ENCODE assay signal across 1 cellular context in genomic region chr17:4721203-4722135, GRCh38.
A peak's percentile ranks its signal among the peaks of the same experiment; 100 is the strongest.
TF ChIP-seq lines count a peak whose summit lies in the region.

No MANE protein-coding gene starts in this region.

TF ChIP-seq in K562, 482 proteins besides CTCF, POLR2A, EP300 and RAD21 (continues in another document):
- TF ChIP-seq ZNF354B (CRISPR knock-in tag; IDR thresholded peaks at IDR 0.05): no peak
- TF ChIP-seq ZNF584 (CRISPR knock-in tag; IDR thresholded peaks at IDR 0.05; ENCODE audit: low read depth): peak; percentile 40; the same call in 1 of the 2 replicates
- no peak for TF ChIP-seq ZC3H8 (IDR thresholded peaks at IDR 0.05)
- TF ChIP-seq, protein P1, sequence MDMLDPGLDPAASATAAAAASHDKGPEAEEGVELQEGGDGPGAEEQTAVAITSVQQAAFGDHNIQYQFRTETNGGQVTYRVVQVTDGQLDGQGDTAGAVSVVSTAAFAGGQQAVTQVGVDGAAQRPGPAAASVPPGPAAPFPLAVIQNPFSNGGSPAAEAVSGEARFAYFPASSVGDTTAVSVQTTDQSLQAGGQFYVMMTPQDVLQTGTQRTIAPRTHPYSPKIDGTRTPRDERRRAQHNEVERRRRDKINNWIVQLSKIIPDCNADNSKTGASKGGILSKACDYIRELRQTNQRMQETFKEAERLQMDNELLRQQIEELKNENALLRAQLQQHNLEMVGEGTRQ (CRISPR knock-in tag; IDR thresholded peaks at IDR 0.05): peak; percentile 80
- TF ChIP-seq ZBTB1 (CRISPR knock-in tag; IDR thresholded peaks at IDR 0.05; ENCODE audit: borderline replicate concordance, low read depth): peak; percentile 92; the same call in 1 of the 2 replicates
- peak; percentile 52 for TF ChIP-seq GATA2 (CRISPR knock-in tag; IDR thresholded peaks at IDR 0.05)
- peak; percentile 55 for TF ChIP-seq SMAD4 (CRISPR knock-in tag; conservative IDR thresholded peaks at IDR 0.05)
- TF ChIP-seq NFE2 (IDR thresholded peaks at IDR 0.05; ENCODE audit: low read depth): peak; percentile 62; the same call in 1 of the 2 replicates
- no peak for TF ChIP-seq ELF1 (tag; IDR thresholded peaks at IDR 0.05)
- TF ChIP-seq ZNF239 (CRISPR knock-in tag; IDR thresholded peaks at IDR 0.05): no peak
- TF ChIP-seq, protein P2, sequence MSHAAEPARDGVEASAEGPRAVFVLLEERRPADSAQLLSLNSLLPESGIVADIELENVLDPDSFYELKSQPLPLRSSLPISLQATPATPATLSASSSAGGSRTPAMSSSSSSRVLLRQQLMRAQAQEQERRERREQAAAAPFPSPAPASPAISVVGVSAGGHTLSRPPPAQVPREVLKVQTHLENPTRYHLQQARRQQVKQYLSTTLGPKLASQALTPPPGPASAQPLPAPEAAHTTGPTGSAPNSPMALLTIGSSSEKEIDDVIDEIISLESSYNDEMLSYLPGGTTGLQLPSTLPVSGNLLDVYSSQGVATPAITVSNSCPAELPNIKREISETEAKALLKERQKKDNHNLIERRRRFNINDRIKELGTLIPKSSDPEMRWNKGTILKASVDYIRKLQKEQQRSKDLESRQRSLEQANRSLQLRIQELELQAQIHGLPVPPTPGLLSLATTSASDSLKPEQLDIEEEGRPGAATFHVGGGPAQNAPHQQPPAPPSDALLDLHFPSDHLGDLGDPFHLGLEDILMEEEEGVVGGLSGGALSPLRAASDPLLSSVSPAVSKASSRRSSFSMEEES (CRISPR knock-in tag; IDR thresholded peaks at IDR 0.05): peak; percentile 86
- peak; percentile 99 for TF ChIP-seq BHLHE40 (IDR thresholded peaks at IDR 0.05; ENCODE audit: low read length)
- TF ChIP-seq, protein P3, sequence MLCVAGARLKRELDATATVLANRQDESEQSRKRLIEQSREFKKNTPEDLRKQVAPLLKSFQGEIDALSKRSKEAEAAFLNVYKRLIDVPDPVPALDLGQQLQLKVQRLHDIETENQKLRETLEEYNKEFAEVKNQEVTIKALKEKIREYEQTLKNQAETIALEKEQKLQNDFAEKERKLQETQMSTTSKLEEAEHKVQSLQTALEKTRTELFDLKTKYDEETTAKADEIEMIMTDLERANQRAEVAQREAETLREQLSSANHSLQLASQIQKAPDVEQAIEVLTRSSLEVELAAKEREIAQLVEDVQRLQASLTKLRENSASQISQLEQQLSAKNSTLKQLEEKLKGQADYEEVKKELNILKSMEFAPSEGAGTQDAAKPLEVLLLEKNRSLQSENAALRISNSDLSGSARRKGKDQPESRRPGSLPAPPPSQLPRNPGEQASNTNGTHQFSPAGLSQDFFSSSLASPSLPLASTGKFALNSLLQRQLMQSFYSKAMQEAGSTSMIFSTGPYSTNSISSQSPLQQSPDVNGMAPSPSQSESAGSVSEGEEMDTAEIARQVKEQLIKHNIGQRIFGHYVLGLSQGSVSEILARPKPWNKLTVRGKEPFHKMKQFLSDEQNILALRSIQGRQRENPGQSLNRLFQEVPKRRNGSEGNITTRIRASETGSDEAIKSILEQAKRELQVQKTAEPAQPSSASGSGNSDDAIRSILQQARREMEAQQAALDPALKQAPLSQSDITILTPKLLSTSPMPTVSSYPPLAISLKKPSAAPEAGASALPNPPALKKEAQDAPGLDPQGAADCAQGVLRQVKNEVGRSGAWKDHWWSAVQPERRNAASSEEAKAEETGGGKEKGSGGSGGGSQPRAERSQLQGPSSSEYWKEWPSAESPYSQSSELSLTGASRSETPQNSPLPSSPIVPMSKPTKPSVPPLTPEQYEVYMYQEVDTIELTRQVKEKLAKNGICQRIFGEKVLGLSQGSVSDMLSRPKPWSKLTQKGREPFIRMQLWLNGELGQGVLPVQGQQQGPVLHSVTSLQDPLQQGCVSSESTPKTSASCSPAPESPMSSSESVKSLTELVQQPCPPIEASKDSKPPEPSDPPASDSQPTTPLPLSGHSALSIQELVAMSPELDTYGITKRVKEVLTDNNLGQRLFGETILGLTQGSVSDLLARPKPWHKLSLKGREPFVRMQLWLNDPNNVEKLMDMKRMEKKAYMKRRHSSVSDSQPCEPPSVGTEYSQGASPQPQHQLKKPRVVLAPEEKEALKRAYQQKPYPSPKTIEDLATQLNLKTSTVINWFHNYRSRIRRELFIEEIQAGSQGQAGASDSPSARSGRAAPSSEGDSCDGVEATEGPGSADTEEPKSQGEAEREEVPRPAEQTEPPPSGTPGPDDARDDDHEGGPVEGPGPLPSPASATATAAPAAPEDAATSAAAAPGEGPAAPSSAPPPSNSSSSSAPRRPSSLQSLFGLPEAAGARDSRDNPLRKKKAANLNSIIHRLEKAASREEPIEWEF (CRISPR knock-in tag; IDR thresholded peaks at IDR 0.05): peak; percentile 67; the same call in 1 of the 2 replicates
- TF ChIP-seq CBFA2T2 (conservative IDR thresholded peaks at IDR 0.05): peak; percentile 89
- TF ChIP-seq, protein P4, sequence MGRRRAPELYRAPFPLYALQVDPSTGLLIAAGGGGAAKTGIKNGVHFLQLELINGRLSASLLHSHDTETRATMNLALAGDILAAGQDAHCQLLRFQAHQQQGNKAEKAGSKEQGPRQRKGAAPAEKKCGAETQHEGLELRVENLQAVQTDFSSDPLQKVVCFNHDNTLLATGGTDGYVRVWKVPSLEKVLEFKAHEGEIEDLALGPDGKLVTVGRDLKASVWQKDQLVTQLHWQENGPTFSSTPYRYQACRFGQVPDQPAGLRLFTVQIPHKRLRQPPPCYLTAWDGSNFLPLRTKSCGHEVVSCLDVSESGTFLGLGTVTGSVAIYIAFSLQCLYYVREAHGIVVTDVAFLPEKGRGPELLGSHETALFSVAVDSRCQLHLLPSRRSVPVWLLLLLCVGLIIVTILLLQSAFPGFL (CRISPR knock-in tag; IDR thresholded peaks at IDR 0.05): no peak
- no peak for TF ChIP-seq EZH2 (IDR thresholded peaks at IDR 0.05; ENCODE audit: borderline replicate concordance, low read depth, low read length)
- peak in 1 of 2 experiments; percentile 74; a peak in 3 of 4 replicates for TF ChIP-seq TRIM24 (IDR thresholded peaks at IDR 0.05)
- peak; percentile 89 for TF ChIP-seq ARID1B (IDR thresholded peaks at IDR 0.05)
- no peak for TF ChIP-seq PPARD (CRISPR knock-in tag; IDR thresholded peaks at IDR 0.05)
- peak; percentile 100 for TF ChIP-seq HMBOX1 (IDR thresholded peaks at IDR 0.05)
- TF ChIP-seq MBD2 (IDR thresholded peaks at IDR 0.05; ENCODE audit: borderline replicate concordance, low read depth): no peak
- TF ChIP-seq PCBP1 (IDR thresholded peaks at IDR 0.05; ENCODE audit: low read depth, low read length, poor library complexity, severe bottlenecking): no peak
- TF ChIP-seq, protein P5, sequence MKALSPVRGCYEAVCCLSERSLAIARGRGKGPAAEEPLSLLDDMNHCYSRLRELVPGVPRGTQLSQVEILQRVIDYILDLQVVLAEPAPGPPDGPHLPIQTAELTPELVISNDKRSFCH (CRISPR knock-in tag; IDR thresholded peaks at IDR 0.05): no peak
- TF ChIP-seq, protein P5 (tag; IDR thresholded peaks at IDR 0.05): peak; percentile 84; the same call in 1 of the 2 replicates
- TF ChIP-seq PTRF (tag; IDR thresholded peaks at IDR 0.05): no peak
- TF ChIP-seq, protein P6, sequence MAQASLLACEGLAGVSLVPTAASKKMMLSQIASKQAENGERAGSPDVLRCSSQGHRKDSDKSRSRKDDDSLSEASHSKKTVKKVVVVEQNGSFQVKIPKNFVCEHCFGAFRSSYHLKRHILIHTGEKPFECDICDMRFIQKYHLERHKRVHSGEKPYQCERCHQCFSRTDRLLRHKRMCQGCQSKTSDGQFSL (CRISPR knock-in tag; IDR thresholded peaks at IDR 0.05): no peak
- TF ChIP-seq, protein P6 (tag; IDR thresholded peaks at IDR 0.05): no peak
- TF ChIP-seq CBFB (CRISPR knock-in tag; IDR thresholded peaks at IDR 0.05): peak; percentile 56; the same call in 1 of the 2 replicates
- peak; percentile 67 to 72; a peak in 3 of 4 replicates for TF ChIP-seq NRF1 (conservative IDR thresholded peaks at IDR 0.05 in 1 of 2, IDR thresholded peaks at IDR 0.05 in 1 of 2)
- no peak for TF ChIP-seq ZNF175 (CRISPR knock-in tag; IDR thresholded peaks at IDR 0.05; ENCODE audit: low read depth)
- TF ChIP-seq ATF7 (IDR thresholded peaks at IDR 0.05): peak; percentile 68
- TF ChIP-seq, protein P7, sequence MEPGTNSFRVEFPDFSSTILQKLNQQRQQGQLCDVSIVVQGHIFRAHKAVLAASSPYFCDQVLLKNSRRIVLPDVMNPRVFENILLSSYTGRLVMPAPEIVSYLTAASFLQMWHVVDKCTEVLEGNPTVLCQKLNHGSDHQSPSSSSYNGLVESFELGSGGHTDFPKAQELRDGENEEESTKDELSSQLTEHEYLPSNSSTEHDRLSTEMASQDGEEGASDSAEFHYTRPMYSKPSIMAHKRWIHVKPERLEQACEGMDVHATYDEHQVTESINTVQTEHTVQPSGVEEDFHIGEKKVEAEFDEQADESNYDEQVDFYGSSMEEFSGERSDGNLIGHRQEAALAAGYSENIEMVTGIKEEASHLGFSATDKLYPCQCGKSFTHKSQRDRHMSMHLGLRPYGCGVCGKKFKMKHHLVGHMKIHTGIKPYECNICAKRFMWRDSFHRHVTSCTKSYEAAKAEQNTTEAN (CRISPR knock-in tag; IDR thresholded peaks at IDR 0.05): no peak
- no peak for TF ChIP-seq BCLAF1 (IDR thresholded peaks at IDR 0.05; ENCODE audit: borderline replicate concordance in 1 of 2, control insufficient read depth in 1 of 2, low read depth in 2 of 2, low read length in 1 of 2)
- no peak for TF ChIP-seq PBX2 (CRISPR knock-in tag; IDR thresholded peaks at IDR 0.05; ENCODE audit: low read depth)
- no peak for TF ChIP-seq PBX2 (tag; conservative IDR thresholded peaks at IDR 0.05; ENCODE audit: low read depth)
- TF ChIP-seq ZSCAN32 (CRISPR knock-in tag; IDR thresholded peaks at IDR 0.05): no peak
- no peak for TF ChIP-seq ZNF253 (CRISPR knock-in tag; conservative IDR thresholded peaks at IDR 0.05)
- TF ChIP-seq NONO (IDR thresholded peaks at IDR 0.05; ENCODE audit: low read depth in 2 of 2, low read length in 1 of 2): peak in 1 of 2 experiments; percentile 17; a peak in 1 of 4 replicates
- no peak for TF ChIP-seq CHCHD3 (CRISPR knock-in tag; IDR thresholded peaks at IDR 0.05)
- TF ChIP-seq HNRNPL (IDR thresholded peaks at IDR 0.05; ENCODE audit: low read depth, low read length): no peak
- no peak for TF ChIP-seq POLR2B (IDR thresholded peaks at IDR 0.05; ENCODE audit: low read depth, partially characterized antibody)
- TF ChIP-seq SAP30 (IDR thresholded peaks at IDR 0.05; ENCODE audit: borderline replicate concordance, insufficient read depth, low read depth, low read length, poor library complexity, severe bottlenecking): no peak
- TF ChIP-seq CEBPG (CRISPR knock-in tag; IDR thresholded peaks at IDR 0.05): no peak
- TF ChIP-seq CEBPG (tag; conservative IDR thresholded peaks at IDR 0.05 in 1 of 2, IDR thresholded peaks at IDR 0.05 in 1 of 2): no peak
- TF ChIP-seq MYC (IDR thresholded peaks at IDR 0.05; ENCODE audit: low read depth, low read length): 0 out of 2 replicates have a peak, but pooled peaks have one; percentile 21
- TF ChIP-seq MYC (CRISPR knock-in tag; IDR thresholded peaks at IDR 0.05; ENCODE audit: borderline replicate concordance, low read depth): no peak
- peak; percentile 62; the same call in 1 of the 2 replicates for TF ChIP-seq NBN (IDR thresholded peaks at IDR 0.05; ENCODE audit: low read depth)
- TF ChIP-seq KLF16 (IDR thresholded peaks at IDR 0.05): peak; percentile 68
- no peak for TF ChIP-seq MEF2A (IDR thresholded peaks at IDR 0.05; ENCODE audit: control insufficient read depth, low read depth, low read length)
- peak; percentile 81 for TF ChIP-seq HDAC3 (IDR thresholded peaks at IDR 0.05; ENCODE audit: borderline replicate concordance, partially characterized antibody)
- no peak for TF ChIP-seq ZZZ3 (IDR thresholded peaks at IDR 0.05)
